Comparison of ENCODE assay signal across 9 cellular contexts in the genomic region with DNA sequence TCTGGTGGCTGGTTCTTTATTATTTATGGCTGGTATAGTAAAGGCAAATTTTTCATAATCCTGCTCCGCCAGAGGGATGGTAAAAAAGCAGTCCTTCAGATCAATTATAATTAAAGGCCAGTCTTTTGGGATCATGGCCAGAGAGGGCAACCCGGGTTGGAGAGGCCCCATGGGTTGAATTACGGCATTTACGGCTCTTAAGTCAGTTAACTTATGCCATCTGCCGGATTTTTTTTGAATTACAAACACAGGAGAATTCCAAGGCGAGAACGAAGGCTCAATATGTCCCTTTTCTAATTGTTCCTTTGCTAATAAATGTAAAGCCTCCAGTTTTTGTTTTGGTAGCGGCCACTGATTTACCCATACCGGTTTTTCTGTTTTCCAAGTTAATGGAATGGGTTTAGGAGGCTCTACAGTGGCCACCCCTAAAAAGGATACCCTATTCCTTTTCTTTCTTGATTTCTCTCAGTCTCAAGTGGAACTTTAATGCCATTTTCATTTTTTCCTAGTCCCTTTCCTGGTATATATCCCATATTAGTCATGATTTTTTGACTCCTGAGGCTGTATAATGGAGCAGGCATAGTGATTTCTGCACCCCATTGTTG. TPM values are rescaled to one million over a fixed set of nuclear protein-coding genes. Genes with fewer than 3 reads are reported as not detected.
A peak's percentile ranks its signal among the peaks of the same experiment; 100 is the strongest.
DNase-seq lines count a peak whose midpoint lies in the region; ATAC-seq, FAIRE-seq and TF ChIP-seq lines count a peak whose summit lies in the region.
"Not testable (repeated sequence)": the region's sequence is repeated elsewhere in the genome, so short reads cannot be mapped to it uniquely, and the experiment has no call there.
"Had no signal": no experiment of that assay in that cellular context is flagged by ENCODE, and none has a peak within 500 bp of the region (broad histone marks: within the 10 kb centered on the region; RNA-seq: fewer than 3 reads in every experiment).

No MANE protein-coding gene starts in this region.

- ATAC-seq in right lobe of liver = not testable (repeated sequence)

- not testable (repeated sequence) for H3K9ac ChIP-seq in smooth muscle cell (ENCODE audit: low read depth)

- not testable (repeated sequence) for H3K36me3 ChIP-seq in esophagus squamous epithelium; right lobe of liver; smooth muscle cell (ENCODE audit: low read depth)

- WGBS in esophagus squamous epithelium, 2 donors = 0 to 5% methylated on average over 9 of the region's 9 CpGs
- WGBS in right lobe of liver (ENCODE audit: insufficient coverage, low coverage, low lambda C conversion rate, missing lambda C conversion rate) = 2% methylated on average over 9 of the region's 9 CpGs
- 7% methylated on average over 9 of the region's 9 CpGs for WGBS in smooth muscle cell (ENCODE audit: low lambda C conversion rate)

- not testable (repeated sequence) for TF ChIP-seq POLR2A in esophagus squamous epithelium (IDR thresholded peaks at IDR 0.05); right lobe of liver (IDR thresholded peaks at IDR 0.05)

- not testable (repeated sequence) for H3K27ac ChIP-seq in esophagus squamous epithelium; right lobe of liver; smooth muscle cell (ENCODE audit: low read depth)

- peaks cover 0 to 21% (median 0%) of the 10 kb centered on the region in 4 donors for H3K27me3 ChIP-seq in esophagus squamous epithelium
- not testable (repeated sequence) for H3K27me3 ChIP-seq in right lobe of liver; smooth muscle cell (ENCODE audit: low read depth)

- H4K20me1 ChIP-seq in smooth muscle cell (ENCODE audit: low read depth) = not testable (repeated sequence)

- peak; percentile 72 for DNase-seq in CD1c-positive myeloid dendritic cell (ENCODE audit: extremely low spot score)
- peak; percentile 46 for DNase-seq in HCEC 1CT
- peak; percentile 42 for DNase-seq in NCI-H2029 treated with DMSO at 0.1 percent for 48 hours (lab: John Stamatoyannopoulos, UW)
- not testable (repeated sequence) for DNase-seq in RCC 7860 (ENCODE audit: low spot score); esophagus squamous epithelium (lab: John Stamatoyannopoulos, UW); right lobe of liver; smooth muscle cell (lab: John Stamatoyannopoulos, UW; ENCODE audit: unreplicated experiment)
- DNase-seq in amniotic epithelial cell (ENCODE audit: low read depth) = peak; percentile 46

- intact Hi-C loops in esophagus squamous epithelium (cut with DNase I); right lobe of liver (cut with DNase I): not testable (repeated sequence)

- peak; percentile 21 for FAIRE-seq in RCC 7860 (lab: Jason Lieb, UNC)

- not testable (repeated sequence) for H3K9me3 ChIP-seq in esophagus squamous epithelium; right lobe of liver; smooth muscle cell (replicated peaks; ENCODE audit: low read depth)

- H3K4me2 ChIP-seq in smooth muscle cell = not testable (repeated sequence)

- peaks cover 0 to 30% (median 2%) of the 10 kb centered on the region in 3 donors for H3K4me1 ChIP-seq in esophagus squamous epithelium
- not testable (repeated sequence) for H3K4me1 ChIP-seq in right lobe of liver; smooth muscle cell (ENCODE audit: low read depth)

- peak; percentile 39 to 58 (median 48) for TF ChIP-seq CTCF in esophagus squamous epithelium (IDR thresholded peaks at IDR 0.05)
- peak; percentile 47 to 56 (median 52) for TF ChIP-seq CTCF in right lobe of liver (IDR thresholded peaks at IDR 0.05)
- TF ChIP-seq CTCF in smooth muscle cell (IDR thresholded peaks at IDR 0.05; ENCODE audit: borderline replicate concordance, insufficient read depth, poor library complexity, severe bottlenecking) = peak; percentile 37

- H2AFZ ChIP-seq in smooth muscle cell (ENCODE audit: low read depth) = not testable (repeated sequence)

- H3K79me2 ChIP-seq in smooth muscle cell (ENCODE audit: low read depth) = not testable (repeated sequence)

- H3F3A ChIP-seq in smooth muscle cell (ENCODE audit: low read depth) = not testable (repeated sequence)

- not testable (repeated sequence) for H3K4me3 ChIP-seq in esophagus squamous epithelium, right lobe of liver, smooth muscle cell

RNA-seq across cellular contexts. Expression of a gene that starts 40.3 kb away (rescaled TPM):
- total RNA-seq in esophagus squamous epithelium = 1 to 10 TPM in 2 of 4 donors, not detected in 2; 5.9 to 6.6 TPM
- not detected for total RNA-seq in right lobe of liver
- total RNA-seq in smooth muscle cell = not detected in 2 replicates
- polyA plus RNA-seq in smooth muscle cell = not detected in 2 replicates
- total RNA-seq: activated B cell treated with CpG ODN at 0.5 μM for 24 hours had no signal

RNA-seq across cellular contexts. Expression of a gene that starts 41.3 kb away (rescaled TPM):
- total RNA-seq in esophagus squamous epithelium (1 to 10 TPM in 2 of 4 donors, under 1 TPM in 1, not detected in 1; 0.66 to 7.6 (median 4.4) TPM), right lobe of liver (10 to 100 TPM in 1 of 6 experiments, 1 to 10 TPM in 5; 1.8 to 28.5 (median 4.7) TPM), smooth muscle cell (0.22 and 1.4 TPM in 2 replicates)
- polyA plus RNA-seq in smooth muscle cell = 0.97 and 2.8 TPM in 2 replicates
